8 cellular contexts compared by ENCODE assay signal in the genomic region with DNA sequence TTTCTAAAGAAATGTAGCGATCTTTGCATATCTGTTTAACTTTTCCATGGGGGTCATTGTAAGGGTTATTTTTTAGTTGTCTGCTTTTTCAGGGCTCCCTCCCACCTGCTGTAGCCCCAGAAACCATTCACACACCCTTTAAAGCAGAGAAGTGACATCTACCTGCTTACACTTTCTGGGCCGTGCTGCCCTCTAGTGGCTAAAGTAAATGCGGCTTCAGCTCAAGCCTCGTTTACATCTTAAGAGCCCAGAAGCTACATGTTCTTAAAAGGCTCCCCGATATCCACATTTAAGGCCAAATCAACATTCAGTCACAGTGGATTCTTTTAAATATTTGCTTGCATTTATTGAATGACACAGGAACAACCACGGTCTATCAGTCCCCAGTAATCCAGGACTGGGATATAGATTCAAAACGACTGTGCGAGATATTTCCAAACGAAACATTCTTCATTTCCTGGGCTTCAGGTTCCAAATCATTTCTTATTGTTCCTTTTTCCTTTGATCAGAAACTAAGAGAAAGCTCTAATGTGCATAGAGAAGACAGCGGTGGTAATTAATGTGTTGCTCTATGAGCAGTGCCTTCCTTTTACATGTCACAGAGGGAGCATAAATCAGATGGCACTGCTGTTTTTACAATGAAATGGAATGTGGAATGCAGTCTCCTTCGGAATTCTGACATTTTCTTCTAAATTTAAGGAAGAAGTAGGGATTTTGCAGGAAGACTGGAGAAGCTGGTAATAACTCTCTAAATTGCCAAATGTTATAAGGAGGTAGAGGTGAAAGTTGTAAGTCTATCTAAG.
DNase-seq lines count a peak whose midpoint lies in the region; ATAC-seq, FAIRE-seq and TF ChIP-seq lines count a peak whose summit lies in the region.

No MANE protein-coding gene starts in this region.

- H3K27me3 ChIP-seq in astrocyte (ENCODE audit: insufficient read depth, low read length), result no peaks in the 10 kb centered on the region

- H3K27me3 Mint-ChIP-seq in T-helper 17 cell (peaks cover 44% of the 10 kb centered on the region), astrocyte (ENCODE audit: low read depth, unreplicated experiment) (no peaks in the 10 kb centered on the region)

- no peaks in the 10 kb centered on the region for H3K9me3 Mint-ChIP-seq in astrocyte (ENCODE audit: unreplicated experiment)

- H3K4me2 ChIP-seq in astrocyte (ENCODE audit: low read length), result no peak overlapping the region

- peak; percentile 89 for TF ChIP-seq CTCF in astrocyte (IDR thresholded peaks at IDR 0.05; ENCODE audit: insufficient read depth, low read depth, low read length)

- H3K36me3 ChIP-seq in astrocyte (ENCODE audit: insufficient read depth, low read length), result no peaks in the 10 kb centered on the region

- H2AFZ ChIP-seq in astrocyte (ENCODE audit: low read depth, low read length), result no peak overlapping the region

- ATAC-seq in HG02623 (IDR thresholded peaks at IDR 0.05; ENCODE audit: unreplicated experiment) (peak; percentile 93), T-helper 17 cell (peak; percentile 68)

- H3K79me2 ChIP-seq in astrocyte (ENCODE audit: insufficient read depth, low read length), result no peaks in the 10 kb centered on the region

- peaks cover 2% of the 10 kb centered on the region for H3K36me3 Mint-ChIP-seq in T-helper 17 cell (ENCODE audit: low read depth)
- no peaks in the 10 kb centered on the region for H3K36me3 Mint-ChIP-seq in astrocyte (ENCODE audit: low read depth, unreplicated experiment)

- H3K4me3 ChIP-seq in astrocyte (ENCODE audit: insufficient read depth, low read depth, low read length), result no peak overlapping the region

- H3K4me1 ChIP-seq in astrocyte (ENCODE audit: insufficient read depth, low read length), result no peaks in the 10 kb centered on the region

- H3K9ac ChIP-seq in astrocyte (ENCODE audit: low read length), result no peak overlapping the region

- FAIRE-seq in astrocyte (lab: Jason Lieb, UNC), result peak; percentile 37

- peaks cover 4% of the 10 kb centered on the region for H3K4me1 Mint-ChIP-seq in T-helper 17 cell
- H3K4me1 Mint-ChIP-seq in astrocyte (ENCODE audit: low read depth, unreplicated experiment), result no peaks in the 10 kb centered on the region

- H3K4me3 Mint-ChIP-seq in T-helper 17 cell (no peak overlapping the region), astrocyte (ENCODE audit: unreplicated experiment) (no peak overlapping the region)

- no peaks in the 10 kb centered on the region for H4K20me1 ChIP-seq in astrocyte (ENCODE audit: insufficient read depth, low read length)

- no peak overlapping the region for H3K27ac Mint-ChIP-seq in T-helper 17 cell
- H3K27ac Mint-ChIP-seq in astrocyte (ENCODE audit: unreplicated experiment), result no peak overlapping the region

- DNase-seq in SIG-M5 treated with dmso at 0.1 percent for 504 hours (lab: John Stamatoyannopoulos, UW; ENCODE audit: unreplicated experiment) (peak; percentile 27), SIG-M5 (lab: John Stamatoyannopoulos, UW) (no peak), NCI-H1105 treated with DMSO at 0.1 percent for 48 hours (lab: John Stamatoyannopoulos, UW) (peak; percentile 46), T-helper 17 cell (peak; percentile 15 to 50 (median 19)), astrocyte (ENCODE audit: low read depth) (peak; percentile 28), iPS DF 4.7 (ENCODE audit: extremely low read depth, low spot score) (peak; percentile 44)
- DNase-seq in stimulated activated CD4-positive, alpha-beta T cell treated with anti-CD3 and anti-CD28 coated beads, Interleukin-12 subunit alpha, Interleukin-12 subunit beta, amount 100 ng/mL, for 24 hours (ENCODE audit: low read depth in 2 of 2), result peak; percentile 30 to 65

- no peak overlapping the region for H3K27ac ChIP-seq in astrocyte (ENCODE audit: low read depth, low read length)

- H3K9me3 ChIP-seq in T-helper 17 cell (ENCODE audit: control insufficient read depth, low read length, poor library complexity, severe bottlenecking) (no peaks in the 10 kb centered on the region), astrocyte (ENCODE audit: insufficient read depth, low read depth, low read length) (no peaks in the 10 kb centered on the region)
